In the genomic region with DNA sequence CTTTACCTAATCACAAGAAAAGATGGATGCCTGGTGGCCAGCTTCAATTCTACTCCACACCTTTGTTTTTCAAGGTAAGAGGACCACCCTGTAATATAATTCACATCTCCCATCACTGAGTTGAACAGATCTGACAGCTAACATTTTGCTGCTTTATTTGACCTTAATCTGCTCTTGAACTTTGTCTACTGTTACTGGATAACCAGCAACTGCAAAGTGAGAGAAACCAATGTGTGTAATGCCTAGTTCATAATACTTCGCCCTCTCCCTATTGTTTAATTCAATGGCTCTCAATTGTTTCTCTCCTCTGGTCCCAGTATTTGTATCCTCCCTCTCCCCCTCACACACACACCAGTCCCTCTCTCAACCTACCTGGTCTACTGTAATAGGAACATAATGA, we compare ENCODE assay signal across 8 cellular contexts.
"Had no signal": no experiment of that assay in that cellular context is flagged by ENCODE, and none has a peak within 500 bp of the region (broad histone marks: within the 10 kb centered on the region; RNA-seq: fewer than 3 reads in every experiment).

No MANE protein-coding gene starts in this region.

- FAIRE-seq: G401.6, GM12878, GM12891, GM12892, GM18507, GM19239 had no signal

- DNase-seq: GDM1, GF-D8 had no signal

- ATAC-seq: GM12878 had no signal

- H3K4me3 ChIP-seq: GM12878 had no signal
